23 cellular contexts compared by ENCODE assay signal in genomic region chr9:109500421-109500974, GRCh38. TPM values are rescaled to one million over a fixed set of nuclear protein-coding genes. Genes with fewer than 3 reads are reported as not detected.
DNase-seq lines count a peak whose midpoint lies in the region; ATAC-seq and TF ChIP-seq lines count a peak whose summit lies in the region.
"Had no signal": no experiment of that assay in that cellular context is flagged by ENCODE, and none has a peak within 500 bp of the region (broad histone marks: within the 10 kb centered on the region; RNA-seq: fewer than 3 reads in every experiment).

No MANE protein-coding gene starts in this region.

- no peak for TF ChIP-seq POLR2A in spleen (IDR thresholded peaks at IDR 0.05)

- peaks cover 85% of the 10 kb centered on the region for H3K27me3 Mint-ChIP-seq in nephron progenitor cell (ENCODE audit: low read depth, poor library complexity)
- peaks cover 80% of the 10 kb centered on the region for H3K27me3 Mint-ChIP-seq in type B pancreatic cell

- no peak for DNase-seq in left ventricle myocardium inferior
- no peak for DNase-seq in Right ventricle myocardium superior
- peak; percentile 67 for DNase-seq in epithelial cell of esophagus (ENCODE audit: low read depth)
- DNase-seq in nephron progenitor cell, result no peak
- no peak for DNase-seq in type B pancreatic cell (ENCODE audit: extremely low spot score, unreplicated experiment)
- DNase-seq in activated CD4-positive, alpha-beta T cell treated with anti-CD3 and anti-CD28 coated beads, Interleukin-2, amount 50 U/mL, for 48 hours, result no peak
- no peak for DNase-seq in spleen
- DNase-seq in NCI-H1105 treated with DMSO at 0.1 percent for 48 hours (lab: John Stamatoyannopoulos, UW), result no peak
- DNase-seq: activated CD4-positive, CD25-positive, alpha-beta regulatory T cell; activated CD8-positive, alpha-beta memory T cell treated with anti-CD3 and anti-CD28 coated beads for 24 hours; CD4-positive, CD25-positive, alpha-beta regulatory T cell; DMS79; naive thymus-derived CD8-positive, alpha-beta T cell; NCI-H1048; NCI-H510A; SHP77 treated with DMSO at 0.1 percent for 48 hours; stimulated activated CD4-positive, alpha-beta T cell treated with anti-CD3 and anti-CD28 coated beads, Interleukin-15, amount 100 ng/mL, for 24 hours; stimulated activated naive B cell treated with anti-CD40 and anti-IgM and Interleukin-4, amounts not matched to agents 10 μg/mL and 1 μg/mL and 100 μg/mL, for 72 hours; T-helper 17 cell had no signal

- no peak for ATAC-seq in Right ventricle myocardium superior (ENCODE audit: poor library complexity)
- ATAC-seq: naive thymus-derived CD8-positive, alpha-beta T cell; stimulated activated naive B cell treated with anti-CD40 and anti-IgM and Interleukin-4, amounts not matched to agents 10 μg/mL and 1 μg/mL and 100 μg/mL, for 72 hours; T-helper 17 cell had no signal

- H3K4me1 Mint-ChIP-seq in nephron progenitor cell (peaks cover 28% of the 10 kb centered on the region), type B pancreatic cell (ENCODE audit: unreplicated experiment) (no peaks in the 10 kb centered on the region)

- no peak for TF ChIP-seq CTCF in left ventricle myocardium inferior (IDR thresholded peaks at IDR 0.05; ENCODE audit: borderline replicate concordance)
- no peak for TF ChIP-seq CTCF in epithelial cell of esophagus (IDR thresholded peaks at IDR 0.05; ENCODE audit: insufficient read depth, low read depth, low read length, missing control alignments)
- TF ChIP-seq CTCF in nephron progenitor cell (IDR thresholded peaks at IDR 0.05), result no peak
- TF ChIP-seq CTCF in type B pancreatic cell (conservative IDR thresholded peaks at IDR 0.05), result no peak
- TF ChIP-seq CTCF in spleen (IDR thresholded peaks at IDR 0.05 in 8 of 11, conservative IDR thresholded peaks at IDR 0.05 in 3 of 11), result no peak

- intact Hi-C loops in left ventricle myocardium inferior (cut with micrococcal nuclease), result no loop called here
- intact Hi-C loops in Right ventricle myocardium superior (cut with DNase I), result no loop called here
- intact Hi-C loops in spleen (cut with DNase I; ENCODE audit: low total_unique reads), result no loop called here

- H3K4me1 ChIP-seq in left ventricle myocardium inferior, result peaks cover 21% of the 10 kb centered on the region
- H3K4me1 ChIP-seq in spleen, result peaks cover 0 to 21% (median 3%) of the 10 kb centered on the region in 6 donors

- H3K27ac Mint-ChIP-seq in nephron progenitor cell (no peak overlapping the region), type B pancreatic cell (no peak overlapping the region)
- H3K27ac Mint-ChIP-seq: activated naive CD8-positive, alpha-beta T cell treated with anti-CD3 and anti-CD28 coated beads for 36 hours; CD4-positive, CD25-positive, alpha-beta regulatory T cell; memory B cell; naive thymus-derived CD8-positive, alpha-beta T cell; stimulated activated naive B cell treated with anti-CD40 and anti-IgM and Interleukin-4, amounts not matched to agents 10 μg/mL and 1 μg/mL and 100 μg/mL, for 72 hours; T-helper 17 cell had no signal

- H3K9me3 Mint-ChIP-seq in nephron progenitor cell (no peaks in the 10 kb centered on the region), type B pancreatic cell (no peaks in the 10 kb centered on the region)
- H3K9me3 Mint-ChIP-seq: activated naive CD8-positive, alpha-beta T cell treated with anti-CD3 and anti-CD28 coated beads for 36 hours; memory B cell; stimulated activated naive B cell treated with anti-CD40 and anti-IgM and Interleukin-4, amounts not matched to agents 10 μg/mL and 1 μg/mL and 100 μg/mL, for 72 hours had no signal

- 64 to 79% (median 73%) methylated on average over 5 of the region's 5 CpGs for WGBS in spleen, 5 donors

- H3K4me3 Mint-ChIP-seq in nephron progenitor cell (peak overlapping the region; percentile 71), type B pancreatic cell (peak overlapping the region; percentile 83)
- H3K4me3 Mint-ChIP-seq: activated naive CD8-positive, alpha-beta T cell treated with anti-CD3 and anti-CD28 coated beads for 36 hours; CD4-positive, CD25-positive, alpha-beta regulatory T cell; memory B cell; stimulated activated naive B cell treated with anti-CD40 and anti-IgM and Interleukin-4, amounts not matched to agents 10 μg/mL and 1 μg/mL and 100 μg/mL, for 72 hours; T-helper 17 cell had no signal

- H3K36me3 ChIP-seq in left ventricle myocardium inferior, result no peaks in the 10 kb centered on the region
- H3K36me3 ChIP-seq in spleen, result no peaks in the 10 kb centered on the region
- H3K36me3 ChIP-seq: transverse colon had no signal

- peaks cover 51% of the 10 kb centered on the region for H3K27me3 ChIP-seq in left ventricle myocardium inferior (ENCODE audit: low read depth)
- H3K27me3 ChIP-seq in spleen (replicated peaks in 1 of 7), result peaks cover 0 to 84% (median 50%) of the 10 kb centered on the region in 7 donors

- H3K4me3 ChIP-seq in left ventricle myocardium inferior (peak overlapping the region; percentile 66), epithelial cell of esophagus (ENCODE audit: low read length) (no peak overlapping the region), spleen (no peak overlapping the region)

- H3K27ac ChIP-seq in left ventricle myocardium inferior (replicated peaks) (no peak overlapping the region), spleen (no peak overlapping the region)
- H3K27ac ChIP-seq: KMS-11 had no signal

- H3K9me3 ChIP-seq in left ventricle myocardium inferior (replicated peaks), result no peaks in the 10 kb centered on the region
- H3K9me3 ChIP-seq in spleen, result no peaks in the 10 kb centered on the region
- H3K9me3 ChIP-seq: transverse colon had no signal

- no peaks in the 10 kb centered on the region for H3K36me3 Mint-ChIP-seq in nephron progenitor cell (ENCODE audit: low read depth)
- H3K36me3 Mint-ChIP-seq in type B pancreatic cell, result no peaks in the 10 kb centered on the region
- H3K36me3 Mint-ChIP-seq: CD4-positive, CD25-positive, alpha-beta regulatory T cell; memory B cell had no signal

RNA-seq across cellular contexts. Expression of gene PTPN3, which starts 2.4 kb away (rescaled TPM):
- total RNA-seq in left ventricle myocardium inferior (27.4 TPM), Right ventricle myocardium superior (38.6 TPM), type B pancreatic cell (ENCODE audit: low replicate concordance) (4.9 and 8.1 TPM in 2 replicates), spleen (1 to 10 TPM in 2 of 7 donors, under 1 TPM in 5; 0.30 to 1.7 (median 0.56) TPM)
- polyA plus RNA-seq in spleen, result under 1 TPM; 0.20 to 0.35 (median 0.29) TPM
- total RNA-seq: naive thymus-derived CD8-positive, alpha-beta T cell; T-helper 17 cell had no signal
- polyA plus RNA-seq: naive thymus-derived CD8-positive, alpha-beta T cell had no signal
